8 cellular contexts compared by ENCODE assay signal in the genomic region with DNA sequence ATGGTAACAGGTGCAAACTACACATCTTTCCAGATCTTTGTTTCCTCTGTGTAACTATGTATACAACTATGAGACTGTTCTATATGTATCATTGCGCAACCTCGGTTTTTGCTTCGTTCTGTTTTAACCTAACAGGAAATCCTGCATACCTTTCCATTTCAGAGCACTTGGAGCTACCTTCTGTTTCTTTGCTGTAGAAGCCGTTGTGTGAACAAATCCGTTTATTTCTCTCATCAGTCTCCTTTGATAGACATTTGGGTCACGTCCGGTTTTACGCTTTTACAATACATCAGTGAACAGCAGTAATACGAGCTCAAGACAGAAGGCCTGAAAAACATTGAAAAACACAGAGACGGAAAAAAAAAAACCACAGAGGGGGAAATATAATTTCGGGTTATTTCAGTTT. TPM values are rescaled to one million over a fixed set of nuclear protein-coding genes. Genes with fewer than 3 reads are reported as not detected.
A peak's percentile ranks its signal among the peaks of the same experiment; 100 is the strongest.
DNase-seq lines count a peak whose midpoint lies in the region; ATAC-seq and TF ChIP-seq lines count a peak whose summit lies in the region.

No MANE protein-coding gene starts in this region.

- H3K27ac ChIP-seq in GM23338 (ENCODE audit: low read depth) (peak overlapping the region; percentile 75), rectal smooth muscle tissue (ENCODE audit: low read depth, low read length) (peak overlapping the region; percentile 37)

- H3K4me1 Mint-ChIP-seq in GM23338, result peaks cover 31% of the 10 kb centered on the region

- H3K79me2 ChIP-seq in GM23338 (replicated peaks; ENCODE audit: insufficient read depth), result no peaks in the 10 kb centered on the region

- H3K4me1 ChIP-seq in GM23338 (ENCODE audit: insufficient read depth) (peaks cover 17% of the 10 kb centered on the region), rectal smooth muscle tissue (ENCODE audit: control insufficient read depth, insufficient read depth, low read length) (peaks cover 10% of the 10 kb centered on the region)

- no peak for TF ChIP-seq CTCF in GM23338 (conservative IDR thresholded peaks at IDR 0.05; ENCODE audit: low read depth in 2 of 2)

- no peaks in the 10 kb centered on the region; the same call in 2 of the 3 replicates for H3K9me3 Mint-ChIP-seq in GM23338

- H3K4me3 ChIP-seq in GM23338, result peak overlapping the region; percentile 63
- H3K4me3 ChIP-seq in rectal smooth muscle tissue (ENCODE audit: low read length), result peak overlapping the region; percentile 64

- no peaks in the 10 kb centered on the region for H4K20me1 ChIP-seq in GM23338 (replicated peaks; ENCODE audit: insufficient read depth)

- peak overlapping the region; percentile 86 for H3K4me2 ChIP-seq in GM23338

- H3K27me3 Mint-ChIP-seq in GM23338 (ENCODE audit: insufficient read depth, low read depth, poor library complexity), result peaks cover 7% of the 10 kb centered on the region

- no peaks in the 10 kb centered on the region for H3K9me2 ChIP-seq in GM23338 (ENCODE audit: insufficient read depth)

- ATAC-seq in GM23338 (no peak), HG03280 (IDR thresholded peaks at IDR 0.05; ENCODE audit: unreplicated experiment) (no peak), GM18502 (IDR thresholded peaks at IDR 0.05; ENCODE audit: poor library complexity, unreplicated experiment) (no peak)

- H3K27me3 ChIP-seq in GM23338 (ENCODE audit: insufficient read depth) (no peaks in the 10 kb centered on the region), rectal smooth muscle tissue (ENCODE audit: control insufficient read depth, insufficient read depth, low read length) (no peaks in the 10 kb centered on the region)

- peak overlapping the region; percentile 97 for H3K4me3 Mint-ChIP-seq in GM23338

- H3K36me3 ChIP-seq in GM23338 (ENCODE audit: insufficient read depth) (no peaks in the 10 kb centered on the region), rectal smooth muscle tissue (ENCODE audit: control insufficient read depth, insufficient read depth, low read length) (no peaks in the 10 kb centered on the region)

- peaks cover 3% of the 10 kb centered on the region; the same call in 2 of the 3 replicates for H3K36me3 Mint-ChIP-seq in GM23338 (ENCODE audit: low read depth)

- no peak overlapping the region for H2AFZ ChIP-seq in GM23338

- peak overlapping the region; percentile 99 for H3K27ac Mint-ChIP-seq in GM23338

- H3K9ac ChIP-seq in rectal smooth muscle tissue (ENCODE audit: low read length), result no peak overlapping the region

- no peaks in the 10 kb centered on the region; the same call in 1 of the 2 replicates for H3F3A ChIP-seq in GM23338 (replicated peaks; ENCODE audit: low read depth)

- DNase-seq in CD1c-positive myeloid dendritic cell (ENCODE audit: extremely low spot score) (peak; percentile 72), GM23338 (ENCODE audit: low spot score) (peak; percentile 52), T follicular helper cell (ENCODE audit: low read depth) (peak; percentile 42), fibroblast of gingiva (ENCODE audit: low read depth) (peak; percentile 29), cortex of kidney (lab: John Stamatoyannopoulos, UW) (no peak)

TF ChIP-seq in GM23338, 12 proteins besides CTCF, POLR2A, EP300 and RAD21 (continues in another document):
- no peak for TF ChIP-seq ZNF331 (CRISPR knock-in tag; IDR thresholded peaks at IDR 0.05; ENCODE audit: low read depth)
- TF ChIP-seq JUNB (IDR thresholded peaks at IDR 0.05; ENCODE audit: unreplicated experiment), result no peak
- TF ChIP-seq EZH2 (IDR thresholded peaks at IDR 0.05; ENCODE audit: low read depth, unreplicated experiment), result no peak
- TF ChIP-seq, protein P1, sequence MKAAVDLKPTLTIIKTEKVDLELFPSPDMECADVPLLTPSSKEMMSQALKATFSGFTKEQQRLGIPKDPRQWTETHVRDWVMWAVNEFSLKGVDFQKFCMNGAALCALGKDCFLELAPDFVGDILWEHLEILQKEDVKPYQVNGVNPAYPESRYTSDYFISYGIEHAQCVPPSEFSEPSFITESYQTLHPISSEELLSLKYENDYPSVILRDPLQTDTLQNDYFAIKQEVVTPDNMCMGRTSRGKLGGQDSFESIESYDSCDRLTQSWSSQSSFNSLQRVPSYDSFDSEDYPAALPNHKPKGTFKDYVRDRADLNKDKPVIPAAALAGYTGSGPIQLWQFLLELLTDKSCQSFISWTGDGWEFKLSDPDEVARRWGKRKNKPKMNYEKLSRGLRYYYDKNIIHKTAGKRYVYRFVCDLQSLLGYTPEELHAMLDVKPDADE (IDR thresholded peaks at IDR 0.05), result no peak
- TF ChIP-seq POLR2AphosphoS5 (IDR thresholded peaks at IDR 0.05; ENCODE audit: low read depth), result no peak
- no peak for TF ChIP-seq ZNF462 (CRISPR knock-in tag; IDR thresholded peaks at IDR 0.05)
- TF ChIP-seq CREB1 (CRISPR knock-in tag; IDR thresholded peaks at IDR 0.05; ENCODE audit: low read depth), result no peak
- no peak for TF ChIP-seq EZH2phosphoT487 (IDR thresholded peaks at IDR 0.05; ENCODE audit: unreplicated experiment)

RNA-seq across cellular contexts. Expression of gene ATP5IF1, which starts 10.5 kb away (rescaled TPM):
- 230 and 282 TPM in 2 replicates for total RNA-seq in GM23338 (2014; rRNA removed; shearing (Covaris generic))
- polyA plus RNA-seq in GM23338 (2016; fragmentation: Nextera tagmentation; extraction: Ambion mirVana), result 1,325 and 1,405 TPM in 2 replicates

RNA-seq across cellular contexts. Expression of gene SESN2, which starts 12.9 kb away (rescaled TPM):
- 43.6 and 52.1 TPM in 2 replicates for total RNA-seq in GM23338 (2014; rRNA removed; shearing (Covaris generic))
- 20.8 and 22.8 TPM in 2 replicates for polyA plus RNA-seq in GM23338 (2016; fragmentation: Nextera tagmentation; extraction: Ambion mirVana)

RNA-seq across cellular contexts. Expression of gene DNAJC8, which starts 13.6 kb away (rescaled TPM):
- total RNA-seq in GM23338 (2014; rRNA removed; shearing (Covaris generic)), result 67.3 and 71.0 TPM in 2 replicates
- 208 and 210 TPM in 2 replicates for polyA plus RNA-seq in GM23338 (2016; fragmentation: Nextera tagmentation; extraction: Ambion mirVana)
